In genomic region chr12:45309826-45310626, GRCh38 we compare ENCODE assay signal across 10 cellular contexts.
A peak's percentile ranks its signal among the peaks of the same experiment; 100 is the strongest.
DNase-seq lines count a peak whose midpoint lies in the region; ATAC-seq and TF ChIP-seq lines count a peak whose summit lies in the region.
"Had no signal": no experiment of that assay in that cellular context is flagged by ENCODE, and none has a peak within 500 bp of the region (broad histone marks: within the 10 kb centered on the region; RNA-seq: fewer than 3 reads in every experiment).

No MANE protein-coding gene starts in this region.

- H3K4me3 Mint-ChIP-seq in activated T-helper 17 cell treated with anti-CD3 and anti-CD28 coated beads, Interleukin-2, amount 50 U/mL, for 72 hours = no peak overlapping the region
- H3K4me3 Mint-ChIP-seq in osteocyte (ENCODE audit: unreplicated experiment) = no peak overlapping the region

- H3K27ac ChIP-seq in right atrium auricular region (peak overlapping the region; percentile 62 to 63), suprapubic skin (peak overlapping the region; percentile 71)

- H3K4me3 ChIP-seq in right atrium auricular region (no peak overlapping the region), suprapubic skin (no peak overlapping the region)

- no peak for TF ChIP-seq CTCF in right atrium auricular region (IDR thresholded peaks at IDR 0.05)
- no peak for TF ChIP-seq CTCF in suprapubic skin (IDR thresholded peaks at IDR 0.05)
- TF ChIP-seq CTCF in osteocyte (IDR thresholded peaks at IDR 0.05) = no peak

- ATAC-seq in activated T-helper 17 cell treated with anti-CD3 and anti-CD28 coated beads, Interleukin-2, amount 50 U/mL, for 72 hours (replicated peaks) = peak; percentile 54
- no peak for ATAC-seq in GM19395 (IDR thresholded peaks at IDR 0.05; ENCODE audit: unreplicated experiment)

- 49% methylated on average over 1 of the region's 1 CpG for WGBS in suprapubic skin

- peaks cover 21% of the 10 kb centered on the region for H3K36me3 Mint-ChIP-seq in activated T-helper 17 cell treated with anti-CD3 and anti-CD28 coated beads, Interleukin-2, amount 50 U/mL, for 72 hours (ENCODE audit: low read depth)
- H3K36me3 Mint-ChIP-seq in osteocyte (ENCODE audit: unreplicated experiment) = peaks cover 14% of the 10 kb centered on the region

- H3K27me3 Mint-ChIP-seq in activated T-helper 17 cell treated with anti-CD3 and anti-CD28 coated beads, Interleukin-2, amount 50 U/mL, for 72 hours = no peaks in the 10 kb centered on the region
- no peaks in the 10 kb centered on the region for H3K27me3 Mint-ChIP-seq in osteocyte (ENCODE audit: unreplicated experiment)

- peaks cover 9% of the 10 kb centered on the region for H3K4me1 Mint-ChIP-seq in activated T-helper 17 cell treated with anti-CD3 and anti-CD28 coated beads, Interleukin-2, amount 50 U/mL, for 72 hours
- no peaks in the 10 kb centered on the region for H3K4me1 Mint-ChIP-seq in osteocyte (ENCODE audit: unreplicated experiment)

- no peak overlapping the region for H3K27ac Mint-ChIP-seq in activated T-helper 17 cell treated with anti-CD3 and anti-CD28 coated beads, Interleukin-2, amount 50 U/mL, for 72 hours
- H3K27ac Mint-ChIP-seq in osteocyte (ENCODE audit: unreplicated experiment) = no peak overlapping the region

- DNase-seq in HCEC 1CT (peak; percentile 24), right atrium auricular region (ENCODE audit: low spot score) (no peak), suprapubic skin (ENCODE audit: low spot score in 2 of 2) (no peak), 8988T (no peak), osteocyte (ENCODE audit: extremely low spot score, unreplicated experiment) (no peak)
- DNase-seq: activated CD4-positive, alpha-beta T cell treated with anti-CD3 and anti-CD28 coated beads for 1 hour; activated naive CD4-positive, alpha-beta T cell; NCI-H524 had no signal

- TF ChIP-seq POLR2A in suprapubic skin (IDR thresholded peaks at IDR 0.05) = no peak

- H3K36me3 ChIP-seq in right atrium auricular region (no peaks in the 10 kb centered on the region), suprapubic skin (peaks cover 8% of the 10 kb centered on the region)

- no peak for TF ChIP-seq EP300 in suprapubic skin (IDR thresholded peaks at IDR 0.05)

- no peaks in the 10 kb centered on the region for H3K9me3 ChIP-seq in right atrium auricular region
- H3K9me3 ChIP-seq in suprapubic skin = no peaks in the 10 kb centered on the region

- H3K4me1 ChIP-seq in right atrium auricular region (peaks cover 0 to 61% of the 10 kb centered on the region in 2 donors), suprapubic skin (peaks cover 28% of the 10 kb centered on the region)

- no peaks in the 10 kb centered on the region for H3K27me3 ChIP-seq in right atrium auricular region
- no peaks in the 10 kb centered on the region for H3K27me3 ChIP-seq in suprapubic skin

- H3K9me3 Mint-ChIP-seq in activated T-helper 17 cell treated with anti-CD3 and anti-CD28 coated beads, Interleukin-2, amount 50 U/mL, for 72 hours = peaks cover 4% of the 10 kb centered on the region
- no peaks in the 10 kb centered on the region for H3K9me3 Mint-ChIP-seq in osteocyte (ENCODE audit: unreplicated experiment)
